Comparison of ENCODE assay signal across 8 cellular contexts in genomic region chr22:38314992-38315800, GRCh38. TPM values are rescaled to one million over a fixed set of nuclear protein-coding genes. Genes with fewer than 3 reads are reported as not detected.
DNase-seq lines count a peak whose midpoint lies in the region; ATAC-seq lines count a peak whose summit lies in the region.

No MANE protein-coding gene starts in this region.

- H3K27me3 Mint-ChIP-seq in activated CD4-positive, alpha-beta T cell treated with anti-CD3 and anti-CD28 coated beads, Interleukin-2, amount 10 ng/mL, durations not matched to agents 24 days and 14 days: no peaks in the 10 kb centered on the region

- peak overlapping the region; percentile 82 for H3K9ac ChIP-seq in neuronal stem cell (ENCODE audit: low read depth, low read length, poor library complexity)

- H3K36me3 Mint-ChIP-seq in activated CD4-positive, alpha-beta T cell treated with anti-CD3 and anti-CD28 coated beads, Interleukin-2, amount 10 ng/mL, durations not matched to agents 24 days and 14 days (ENCODE audit: low read depth): peaks cover 22% of the 10 kb centered on the region

- H3K4me3 Mint-ChIP-seq in activated CD4-positive, alpha-beta T cell treated with anti-CD3 and anti-CD28 coated beads, Interleukin-2, amount 10 ng/mL, durations not matched to agents 24 days and 14 days: peak overlapping the region; percentile 92

- H3K4ac ChIP-seq in neuronal stem cell (ENCODE audit: low read length): no peak overlapping the region

- H4K8ac ChIP-seq in neuronal stem cell (ENCODE audit: low read depth, low read length): no peak overlapping the region

- H3K9me3 ChIP-seq in SJCRH30 (replicated peaks) (no peaks in the 10 kb centered on the region), neuronal stem cell (replicated peaks in 1 of 2; ENCODE audit: control insufficient read depth in 2 of 2, insufficient read depth in 1 of 2, low read depth in 1 of 2, low read length in 2 of 2) (no peaks in the 10 kb centered on the region)

- DNase-seq in activated CD4-positive, alpha-beta T cell treated with anti-CD3 and anti-CD28 coated beads, Interleukin-2, amount 10 ng/mL, durations not matched to agents 24 days and 14 days: peak; percentile 68
- DNase-seq in activated CD4-positive, alpha-beta T cell treated with anti-CD3 and anti-CD28 coated beads for 48 hours: no peak
- no peak for DNase-seq in SJCRH30
- DNase-seq in epithelial cell of prostate (ENCODE audit: low read depth, low spot score): no peak
- no peak for DNase-seq in neuronal stem cell (ENCODE audit: low spot score)
- DNase-seq in SW480 (ENCODE audit: low spot score): no peak

- H2BK5ac ChIP-seq in neuronal stem cell (ENCODE audit: low read length): no peak overlapping the region

- peaks cover 58% of the 10 kb centered on the region for H3K4me1 Mint-ChIP-seq in activated CD4-positive, alpha-beta T cell treated with anti-CD3 and anti-CD28 coated beads, Interleukin-2, amount 10 ng/mL, durations not matched to agents 24 days and 14 days

- H3K23ac ChIP-seq in neuronal stem cell (ENCODE audit: low read depth, low read length, poor library complexity): no peak overlapping the region

- no peak overlapping the region for H2BK15ac ChIP-seq in neuronal stem cell (ENCODE audit: low read length)

- peak overlapping the region; percentile 14 for H2BK120ac ChIP-seq in neuronal stem cell (ENCODE audit: low read depth, low read length)

- H3K4me3 ChIP-seq in SJCRH30 (peak overlapping the region; percentile 86), neuronal stem cell (ENCODE audit: low read length in 2 of 2) (peak overlapping the region; percentile 70 to 89)

- H3K18ac ChIP-seq in neuronal stem cell (ENCODE audit: low read length): peak overlapping the region; percentile 65

- H2AK5ac ChIP-seq in neuronal stem cell (ENCODE audit: low read depth, low read length): peak overlapping the region; percentile 58

- H3K4me2 ChIP-seq in neuronal stem cell (ENCODE audit: insufficient read depth, low read length, poor library complexity, severe bottlenecking): peak overlapping the region; percentile 76

- peaks cover 17% of the 10 kb centered on the region for H3K79me1 ChIP-seq in neuronal stem cell (ENCODE audit: low read depth, low read length)

- H2BK12ac ChIP-seq in neuronal stem cell (ENCODE audit: low read length): peak overlapping the region; percentile 7

- no CpG with 5 or more reads among the region's 19 CpGs for WGBS in neuronal stem cell (ENCODE audit: extremely low coverage in 2 of 2, insufficient read length in 2 of 2, insufficient replicate concordance in 1 of 2), 2 donors

- no peaks in the 10 kb centered on the region for H3K27me3 ChIP-seq in SJCRH30
- H3K27me3 ChIP-seq in neuronal stem cell (ENCODE audit: control insufficient read depth in 3 of 3, insufficient read depth in 3 of 3, low read depth in 1 of 3, low read length in 3 of 3): no peaks in the 10 kb centered on the region

- peak overlapping the region; percentile 90 for H3K27ac Mint-ChIP-seq in activated CD4-positive, alpha-beta T cell treated with anti-CD3 and anti-CD28 coated beads, Interleukin-2, amount 10 ng/mL, durations not matched to agents 24 days and 14 days

- intact Hi-C loops in activated CD4-positive, alpha-beta T cell treated with anti-CD3 and anti-CD28 coated beads, Interleukin-2, amount 10 ng/mL, durations not matched to agents 24 days and 14 days (cut with micrococcal nuclease): loop anchor here (10.0 kb wide), 1 partner anchor 260 kb away; the partner anchor contains the start of gene DMC1

- no peak overlapping the region for H4K91ac ChIP-seq in neuronal stem cell (ENCODE audit: low read depth, low read length, poor library complexity)

- H3K4me1 ChIP-seq in SJCRH30 (peaks cover 27% of the 10 kb centered on the region), neuronal stem cell (ENCODE audit: control insufficient read depth in 2 of 2, insufficient read depth in 1 of 2, low read depth in 1 of 2, low read length in 2 of 2) (peaks cover 34 to 37% of the 10 kb centered on the region in 2 donors)

- H3K9me3 Mint-ChIP-seq in activated CD4-positive, alpha-beta T cell treated with anti-CD3 and anti-CD28 coated beads, Interleukin-2, amount 10 ng/mL, durations not matched to agents 24 days and 14 days: no peaks in the 10 kb centered on the region

- H3K36me3 ChIP-seq in SJCRH30 (peaks cover 21% of the 10 kb centered on the region), neuronal stem cell (replicated peaks in 1 of 2; ENCODE audit: control insufficient read depth in 2 of 2, insufficient read depth in 2 of 2, low read length in 2 of 2) (peaks cover 26 to 50% of the 10 kb centered on the region in 2 donors)

- H3K27ac ChIP-seq in SJCRH30 (no peak overlapping the region), epithelial cell of prostate (peak overlapping the region; percentile 99), neuronal stem cell (replicated peaks; ENCODE audit: low read length) (peak overlapping the region; percentile 41)

- ATAC-seq in GM19395 (IDR thresholded peaks at IDR 0.05; ENCODE audit: unreplicated experiment): no peak
- no peak for ATAC-seq in HG02642 (IDR thresholded peaks at IDR 0.05; ENCODE audit: poor library complexity, unreplicated experiment)

- H2AFZ ChIP-seq in neuronal stem cell (ENCODE audit: low read length): no peak overlapping the region

- peak overlapping the region; percentile 86 for H3K14ac ChIP-seq in neuronal stem cell (ENCODE audit: low read length)

RNA-seq across cellular contexts. Expression of gene CSNK1E, which starts 2.0 kb away (rescaled TPM):
- total RNA-seq in activated CD4-positive, alpha-beta T cell treated with anti-CD3 and anti-CD28 coated beads, Interleukin-2, amount 10 ng/mL, durations not matched to agents 24 days and 14 days: 157 and 159 TPM in 2 replicates
- total RNA-seq in SJCRH30 (2014; rRNA removed; shearing (Covaris generic)): 142 and 143 TPM in 2 replicates
- polyA plus RNA-seq in neuronal stem cell (2013, experiment 1 of 2): 224 TPM
- polyA plus RNA-seq in neuronal stem cell (2013, experiment 2 of 2): 229 TPM

RNA-seq across cellular contexts. Expression of gene TMEM184B, which starts 42.4 kb away (rescaled TPM):
- total RNA-seq in activated CD4-positive, alpha-beta T cell treated with anti-CD3 and anti-CD28 coated beads, Interleukin-2, amount 10 ng/mL, durations not matched to agents 24 days and 14 days: 31.9 and 33.1 TPM in 2 replicates
- 16.9 and 18.7 TPM in 2 replicates for total RNA-seq in SJCRH30 (2014; rRNA removed; shearing (Covaris generic))
- 50.9 TPM for polyA plus RNA-seq in neuronal stem cell (2013, experiment 1 of 2)
- polyA plus RNA-seq in neuronal stem cell (2013, experiment 2 of 2): 51.3 TPM
